10 cellular contexts compared by ENCODE assay signal in genomic region chrX:101803451-101803850, GRCh38.
DNase-seq lines count a peak whose midpoint lies in the region; TF ChIP-seq lines count a peak whose summit lies in the region.
"Had no signal": no experiment of that assay in that cellular context is flagged by ENCODE, and none has a peak within 500 bp of the region (broad histone marks: within the 10 kb centered on the region; RNA-seq: fewer than 3 reads in every experiment).

No MANE protein-coding gene starts in this region.

- H3K27ac ChIP-seq in esophagus muscularis mucosa (replicated peaks in 1 of 4), result no peak overlapping the region

- no peak for TF ChIP-seq EP300 in esophagus muscularis mucosa (IDR thresholded peaks at IDR 0.05)

- H3K27me3 ChIP-seq in esophagus muscularis mucosa, result peaks cover 0 to 8% (median 0%) of the 10 kb centered on the region in 4 donors

- TF ChIP-seq CTCF in esophagus muscularis mucosa (IDR thresholded peaks at IDR 0.05), result peak; percentile 23 to 48 (median 34)

- H3K4me1 ChIP-seq in esophagus muscularis mucosa, result no peaks in the 10 kb centered on the region

- no peak for TF ChIP-seq POLR2A in esophagus muscularis mucosa (IDR thresholded peaks at IDR 0.05; ENCODE audit: low read depth)

- H3K4me3 ChIP-seq in esophagus muscularis mucosa, result no peak overlapping the region
- H3K4me3 ChIP-seq in skeletal muscle cell (ENCODE audit: low read depth, low read length), result no peak overlapping the region

- whole genome bisulfite sequencing in esophagus muscularis mucosa, result 17% methylated on average over 2 of the region's 2 CpGs

- peak; percentile 0 for DNase-seq in NCI-H1436 (lab: John Stamatoyannopoulos, UW)
- no peak for DNase-seq in NCI-H1436 treated with DMSO at 0.1 percent for 48 hours (lab: John Stamatoyannopoulos, UW)
- DNase-seq in NCI-H2171 treated with DMSO at 0.1 percent for 48 hours (lab: John Stamatoyannopoulos, UW), result peak; percentile 7
- DNase-seq in esophagus muscularis mucosa (ENCODE audit: extremely low spot score), result no peak
- peak; percentile 1 for DNase-seq in skeletal muscle cell (ENCODE audit: low read depth)
- DNase-seq in activated CD4-positive, CD25-positive, alpha-beta regulatory T cell (lab: John Stamatoyannopoulos, UW), result no peak
- DNase-seq in NCI-H146 (lab: John Stamatoyannopoulos, UW), result no peak
- DNase-seq in AG08395 (ENCODE audit: low spot score), result no peak
- DNase-seq: activated naive CD4-positive, alpha-beta T cell treated with Interleukin-2 at 50 U/mL for 16 hours; SHP77 treated with DMSO at 0.1 percent for 48 hours had no signal

- peaks cover 0 to 5% (median 0%) of the 10 kb centered on the region in 4 donors for H3K9me3 ChIP-seq in esophagus muscularis mucosa

- H3K36me3 ChIP-seq in esophagus muscularis mucosa, result no peaks in the 10 kb centered on the region

- intact Hi-C loops in esophagus muscularis mucosa (cut with DNase I), result no loop called here

Comparison
In these comparisons a context has a peak if more than half of its experiments do, and no peak if none do; other contexts are left out.
1. DNase-seq: peak in NCI-H1436 (single experiment), NCI-H2171 treated with DMSO at 0.1 percent for 48 hours (single experiment) and skeletal muscle cell (single experiment); none in NCI-H1436 treated with DMSO at 0.1 percent for 48 hours (single experiment), esophagus muscularis mucosa (single experiment), activated CD4-positive, CD25-positive, alpha-beta regulatory T cell (0 of 4), NCI-H146 (single experiment) and AG08395 (single experiment).